16 cellular contexts compared by ENCODE assay signal in the genomic region with DNA sequence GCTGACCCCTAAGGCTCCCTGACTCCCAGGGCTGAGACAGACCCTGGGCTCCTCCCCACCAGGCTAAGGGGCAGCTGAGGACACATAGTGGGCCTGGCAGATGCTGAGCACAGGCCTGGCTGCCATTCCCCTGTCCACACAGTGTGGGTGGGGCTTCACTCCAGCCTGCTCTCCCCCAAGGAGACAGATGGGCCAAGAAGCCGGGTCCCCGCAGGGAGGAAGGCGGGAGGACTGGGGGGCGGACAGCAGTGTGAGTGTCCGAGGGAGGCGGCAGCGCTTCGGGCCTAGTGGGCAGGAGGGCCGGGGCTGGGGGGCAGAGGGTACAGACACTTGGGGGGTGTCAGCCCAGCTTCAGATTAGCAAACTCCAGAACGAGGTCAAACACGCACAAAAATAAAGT. TPM values are rescaled to one million over a fixed set of nuclear protein-coding genes. Genes with fewer than 3 reads are reported as not detected.
DNase-seq lines count a peak whose midpoint lies in the region; ATAC-seq and TF ChIP-seq lines count a peak whose summit lies in the region.
"Had no signal": no experiment of that assay in that cellular context is flagged by ENCODE, and none has a peak within 500 bp of the region (broad histone marks: within the 10 kb centered on the region; RNA-seq: fewer than 3 reads in every experiment).

No MANE protein-coding gene starts in this region.

- no peak overlapping the region for H3K4me3 Mint-ChIP-seq in CD8-positive, alpha-beta T cell
- H3K4me3 Mint-ChIP-seq in activated CD4-positive, alpha-beta memory T cell treated with anti-CD3 and anti-CD28 coated beads for 36 hours, result no peak overlapping the region

- H3K4me1 Mint-ChIP-seq in CD8-positive, alpha-beta T cell (ENCODE audit: low read depth), result no peaks in the 10 kb centered on the region
- H3K4me1 Mint-ChIP-seq in activated CD4-positive, alpha-beta memory T cell treated with anti-CD3 and anti-CD28 coated beads for 36 hours (ENCODE audit: low read depth), result no peaks in the 10 kb centered on the region

- H3K4me3 ChIP-seq in CD8-positive, alpha-beta T cell (ENCODE audit: low read depth, low read length), result no peak overlapping the region
- H3K4me3 ChIP-seq in right atrium auricular region (no peak overlapping the region), stomach (no peak overlapping the region)
- H3K4me3 ChIP-seq: PC-9 had no signal

- WGBS in stomach, 5 donors, result 60 to 78% (median 73%) methylated on average over 2 to 11 of the region's 11 CpGs

- TF ChIP-seq EP300 in stomach (IDR thresholded peaks at IDR 0.05), result no peak

- no peak for ATAC-seq in CD8-positive, alpha-beta T cell
- ATAC-seq in GM18861 (IDR thresholded peaks at IDR 0.05; ENCODE audit: unreplicated experiment), result no peak

- peaks cover 7% of the 10 kb centered on the region for H3K9me3 ChIP-seq in CD8-positive, alpha-beta T cell (ENCODE audit: low read length)
- H3K9me3 ChIP-seq in right atrium auricular region, result peaks cover 0 to 15% of the 10 kb centered on the region in 2 donors
- H3K9me3 ChIP-seq in stomach, result peaks cover 10 to 18% (median 16%) of the 10 kb centered on the region in 4 donors

- H3K36me3 Mint-ChIP-seq in CD8-positive, alpha-beta T cell, result peaks cover 58% of the 10 kb centered on the region
- H3K36me3 Mint-ChIP-seq in activated CD4-positive, alpha-beta memory T cell treated with anti-CD3 and anti-CD28 coated beads for 36 hours, result peaks cover 29% of the 10 kb centered on the region

- no peaks in the 10 kb centered on the region for H3K4me1 ChIP-seq in CD8-positive, alpha-beta T cell (ENCODE audit: insufficient read depth, low read length)
- H3K4me1 ChIP-seq in right atrium auricular region (peaks cover 0 to 15% of the 10 kb centered on the region in 2 donors), stomach (peaks cover 17 to 32% (median 20%) of the 10 kb centered on the region in 4 donors)

- H3K27me3 Mint-ChIP-seq in CD8-positive, alpha-beta T cell (ENCODE audit: low read depth), result no peaks in the 10 kb centered on the region
- H3K27me3 Mint-ChIP-seq in activated CD4-positive, alpha-beta memory T cell treated with anti-CD3 and anti-CD28 coated beads for 36 hours, result no peaks in the 10 kb centered on the region

- no peak overlapping the region for H3K27ac ChIP-seq in CD8-positive, alpha-beta T cell (ENCODE audit: low read depth, low read length)
- H3K27ac ChIP-seq in right atrium auricular region, result peak overlapping the region; percentile 81 to 84
- peak overlapping the region; percentile 16 to 76 (median 53) for H3K27ac ChIP-seq in stomach
- H3K27ac ChIP-seq: BLaER1 treated with 17β-estradiol and CSF1 and Interleukin-3, amounts not matched to agents 10 nM and 100 nM; PC-9 had no signal

- peaks cover 27% of the 10 kb centered on the region for H3K36me3 ChIP-seq in CD8-positive, alpha-beta T cell (ENCODE audit: insufficient read depth, low read length)
- H3K36me3 ChIP-seq in right atrium auricular region (peaks cover 74% of the 10 kb centered on the region), stomach (peaks cover 64 to 87% (median 85%) of the 10 kb centered on the region in 4 donors)

- TF ChIP-seq POLR2A in stomach (IDR thresholded peaks at IDR 0.05), result no peak

- TF ChIP-seq CTCF in CD8-positive, alpha-beta T cell (IDR thresholded peaks at IDR 0.05), result no peak
- TF ChIP-seq CTCF in right atrium auricular region (IDR thresholded peaks at IDR 0.05), result no peak
- TF ChIP-seq CTCF in stomach (IDR thresholded peaks at IDR 0.05), result no peak

- H3K9me3 Mint-ChIP-seq in CD8-positive, alpha-beta T cell, result peaks cover 9% of the 10 kb centered on the region
- peaks cover 18% of the 10 kb centered on the region for H3K9me3 Mint-ChIP-seq in activated CD4-positive, alpha-beta memory T cell treated with anti-CD3 and anti-CD28 coated beads for 36 hours

- intact Hi-C loops in CD8-positive, alpha-beta T cell (cut with DNase I, micrococcal nuclease), result no loop called here
- intact Hi-C loops in stomach (cut with DNase I; ENCODE audit: low total_unique reads), result no loop called here
- intact Hi-C loops in activated CD4-positive, alpha-beta memory T cell treated with anti-CD3 and anti-CD28 coated beads for 36 hours (cut with micrococcal nuclease), result loop anchor here (10.0 kb wide), 1 partner anchor 448 kb away; no protein-coding TSS in a partner anchor

- no peaks in the 10 kb centered on the region for H3K27me3 ChIP-seq in CD8-positive, alpha-beta T cell (ENCODE audit: insufficient read depth, low read length)
- H3K27me3 ChIP-seq in right atrium auricular region (no peaks in the 10 kb centered on the region), stomach (no peaks in the 10 kb centered on the region)
- H3K27me3 ChIP-seq: BLaER1 treated with 17β-estradiol and CSF1 and Interleukin-3, amounts not matched to agents 10 nM and 100 nM had no signal

- no peak for DNase-seq in CD8-positive, alpha-beta T cell
- DNase-seq in cerebellar cortex (ENCODE audit: low spot score) (peak; percentile 31), right atrium auricular region (ENCODE audit: low spot score) (no peak), stomach (no peak), NCI-H345 treated with DMSO at 0.1 percent for 48 hours (lab: John Stamatoyannopoulos, UW; ENCODE audit: unreplicated experiment) (no peak)
- no peak for DNase-seq in activated CD4-positive, alpha-beta memory T cell treated with anti-CD3 and anti-CD28 coated beads for 36 hours
- DNase-seq in stimulated activated CD4-positive, alpha-beta T cell treated with anti-CD3 and anti-CD28 coated beads, Interleukin-1b, Interleukin-23, amount 100 ng/mL, for 48 hours, result no peak
- DNase-seq: activated CD4-positive, alpha-beta T cell treated with anti-CD3 and anti-CD28 coated beads for 1 hour; activated effector memory CD4-positive, alpha-beta T cell treated with Interleukin-2 at 50 U/mL for 16 hours; DMS153; foreskin fibroblast; NCI-H1092; NCI-H2107; PC-9 had no signal

- POLR2A ChIA-PET in CD8-positive, alpha-beta T cell (lab: Charles Lee), result no interaction called here
- POLR2A ChIA-PET in activated CD4-positive, alpha-beta memory T cell treated with anti-CD3 and anti-CD28 coated beads for 36 hours (lab: Charles Lee), result no interaction called here

- H3K27ac Mint-ChIP-seq in CD8-positive, alpha-beta T cell, result peak overlapping the region; percentile 49
- H3K27ac Mint-ChIP-seq in activated CD4-positive, alpha-beta memory T cell treated with anti-CD3 and anti-CD28 coated beads for 36 hours, result no peak overlapping the region

- CTCF ChIA-PET in CD8-positive, alpha-beta T cell (lab: Charles Lee), result no interaction called here
- CTCF ChIA-PET in activated CD4-positive, alpha-beta memory T cell treated with anti-CD3 and anti-CD28 coated beads for 36 hours (lab: Charles Lee), result no interaction called here

RNA-seq across cellular contexts. Expression of a gene that starts 32.0 kb away (rescaled TPM):
- not detected for total RNA-seq in CD8-positive, alpha-beta T cell
- total RNA-seq in right atrium auricular region, result under 1 TPM; 0.41 to 0.59 TPM
- 100 to 1,000 TPM in 2 of 5 donors, 10 to 100 TPM in 3; 19.2 to 294 (median 78.6) TPM for total RNA-seq in stomach
- polyA plus RNA-seq in stomach, result 100 to 1,000 TPM in 1 of 3 donors, 10 to 100 TPM in 2; 18.2 to 251 (median 73.1) TPM
- not detected for total RNA-seq in activated CD4-positive, alpha-beta memory T cell treated with anti-CD3 and anti-CD28 coated beads for 36 hours
- total RNA-seq: PC-9 had no signal

Comparison
In these comparisons a context has a peak if more than half of its experiments do, and no peak if none do; other contexts are left out.
1. RNA of a gene that starts 32.0 kb away (total RNA-seq): 19.2 to 294 TPM in stomach; 0.41 to 0.59 TPM in right atrium auricular region, not detected in activated CD4-positive, alpha-beta memory T cell treated with anti-CD3 and anti-CD28 coated beads for 36 hours and not detected in CD8-positive, alpha-beta T cell; every median in the first group is over 10 times any median in the second.